17 cellular contexts compared by ENCODE assay signal in the genomic region with DNA sequence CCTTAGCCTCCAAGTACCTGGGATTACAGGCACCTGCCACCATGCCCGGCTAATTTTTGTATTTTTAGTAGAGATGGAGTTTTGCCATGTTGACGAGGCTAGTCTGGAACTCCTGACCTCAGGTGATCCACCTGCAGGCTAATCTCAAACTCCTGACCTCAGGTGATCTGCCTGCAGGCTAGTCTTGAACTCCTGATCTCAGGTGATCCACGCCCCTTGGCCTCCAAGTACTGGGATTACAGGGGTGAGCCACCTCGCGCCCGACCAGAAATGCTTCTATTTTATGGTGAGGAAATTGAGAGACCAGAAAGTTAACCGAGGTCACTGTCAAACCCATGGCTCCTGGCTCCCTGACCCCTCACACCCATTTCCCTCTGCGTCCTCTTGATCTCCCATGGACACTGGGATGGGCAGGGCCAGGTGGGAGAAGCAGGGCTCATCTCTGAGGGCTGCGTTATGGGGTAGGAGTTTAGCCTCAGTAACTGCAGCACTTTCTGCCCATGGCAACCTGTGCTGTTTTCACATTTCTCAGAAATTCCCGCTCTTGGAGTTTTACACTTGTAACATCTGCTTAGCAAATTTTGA.
DNase-seq lines count a peak whose midpoint lies in the region; ATAC-seq, FAIRE-seq and TF ChIP-seq lines count a peak whose summit lies in the region.
"Had no signal": no experiment of that assay in that cellular context is flagged by ENCODE, and none has a peak within 500 bp of the region (broad histone marks: within the 10 kb centered on the region; RNA-seq: fewer than 3 reads in every experiment).

No MANE protein-coding gene starts in this region.

- BruUV-seq in PC-3 (replicated peaks; lab: Mats Ljungman, UMichigan), result no TSS peak

- H2AFZ ChIP-seq in PC-3 (ENCODE audit: low read length), result no peak overlapping the region

- DNase-seq in PC-3 (no peak), chondrocyte (ENCODE audit: low spot score) (no peak), osteocyte (ENCODE audit: extremely low spot score, unreplicated experiment) (no peak), vagina (ENCODE audit: extremely low spot score in 2 of 2) (no peak), RCC 7860 (ENCODE audit: low spot score) (no peak)
- DNase-seq: AML-193, DMS 273 treated with DMSO at 0.1 percent for 48 hours, DND-41, KBM-7, NCI-H187, NCI-H2227 treated with DMSO at 0.1 percent for 48 hours, NCI-H510A treated with DMSO at 0.1 percent for 48 hours, NCI-H774 had no signal

- H3K4me3 Mint-ChIP-seq in chondrocyte (ENCODE audit: unreplicated experiment) (no peak overlapping the region), osteocyte (ENCODE audit: unreplicated experiment) (no peak overlapping the region)
- H3K4me3 Mint-ChIP-seq: CD14-positive monocyte had no signal

- H3K4me1 Mint-ChIP-seq in chondrocyte (ENCODE audit: low read depth) (peaks cover 21% of the 10 kb centered on the region), osteocyte (ENCODE audit: unreplicated experiment) (peaks cover 32% of the 10 kb centered on the region)
- H3K4me1 Mint-ChIP-seq: CD14-positive monocyte had no signal

- no peaks in the 10 kb centered on the region for H3K27me3 Mint-ChIP-seq in chondrocyte (ENCODE audit: low read depth)
- H3K27me3 Mint-ChIP-seq in osteocyte (ENCODE audit: unreplicated experiment), result no peaks in the 10 kb centered on the region

- H3K27ac ChIP-seq in PC-3 (ENCODE audit: low read length), result peak overlapping the region; percentile 30; the same call in 1 of the 2 replicates
- H3K27ac ChIP-seq in vagina, result peak overlapping the region; percentile 47
- H3K27ac ChIP-seq: SK-N-MC had no signal

- H3K79me2 ChIP-seq in PC-3 (ENCODE audit: low read length), result peaks cover 87% of the 10 kb centered on the region

- H3K36me3 Mint-ChIP-seq in chondrocyte (ENCODE audit: low read depth) (no peaks in the 10 kb centered on the region), osteocyte (ENCODE audit: unreplicated experiment) (no peaks in the 10 kb centered on the region)
- H3K36me3 Mint-ChIP-seq: CD14-positive monocyte had no signal

- H3K4me1 ChIP-seq in PC-3 (ENCODE audit: insufficient read depth, low read length) (peaks cover 48% of the 10 kb centered on the region), vagina (peaks cover 17% of the 10 kb centered on the region)

- no peaks in the 10 kb centered on the region for H3F3A ChIP-seq in PC-3 (ENCODE audit: low read length, unreplicated experiment)

- H3K9me3 ChIP-seq in PC-3 (ENCODE audit: low read length), result no peaks in the 10 kb centered on the region
- H3K9me3 ChIP-seq in vagina, result no peaks in the 10 kb centered on the region

- peak overlapping the region; percentile 16; the same call in 1 of the 2 replicates for H3K4me2 ChIP-seq in PC-3 (ENCODE audit: low read length)

- no peaks in the 10 kb centered on the region for H3K9me3 Mint-ChIP-seq in chondrocyte (ENCODE audit: low read depth)
- no peaks in the 10 kb centered on the region for H3K9me3 Mint-ChIP-seq in osteocyte (ENCODE audit: unreplicated experiment)

- H3K27ac Mint-ChIP-seq in chondrocyte (ENCODE audit: unreplicated experiment), result peak overlapping the region; percentile 68
- peak overlapping the region; percentile 85 for H3K27ac Mint-ChIP-seq in osteocyte (ENCODE audit: unreplicated experiment)
- H3K27ac Mint-ChIP-seq: CD14-positive monocyte had no signal

- CTCF ChIA-PET in PC-3 (lab: Charles Lee), result no interaction called here

- H3K9ac ChIP-seq in PC-3 (ENCODE audit: low read length), result no peak overlapping the region

- H3K27me3 ChIP-seq in PC-3 (ENCODE audit: low read length) (no peaks in the 10 kb centered on the region), vagina (no peaks in the 10 kb centered on the region)

- no peaks in the 10 kb centered on the region for H4K20me1 ChIP-seq in PC-3 (ENCODE audit: low read length)

- H3K4me3 ChIP-seq in PC-3 (ENCODE audit: low read length) (no peak overlapping the region), vagina (no peak overlapping the region)
- H3K4me3 ChIP-seq: SK-N-MC had no signal

- no peaks in the 10 kb centered on the region for H3K9me2 ChIP-seq in PC-3 (replicated peaks; ENCODE audit: low read length)

- intact Hi-C loops in PC-3 (cut with micrococcal nuclease), result no loop called here
- intact Hi-C loops in vagina (cut with DNase I), result no loop called here

- FAIRE-seq in RCC 7860 (lab: Jason Lieb, UNC), result no peak

- ATAC-seq in PC-3, result no peak
- no peak for ATAC-seq in GM18511 (IDR thresholded peaks at IDR 0.05; ENCODE audit: unreplicated experiment)
- no peak for ATAC-seq in GM19351 (IDR thresholded peaks at IDR 0.05; ENCODE audit: unreplicated experiment)

- no peak for TF ChIP-seq POLR2A in vagina (IDR thresholded peaks at IDR 0.05)

- POLR2A ChIA-PET in PC-3 (lab: Charles Lee; ENCODE audit: unreplicated experiment), result no interaction called here

- H3K36me3 ChIP-seq in PC-3 (ENCODE audit: low read depth, low read length), result no peaks in the 10 kb centered on the region
- H3K36me3 ChIP-seq in vagina, result no peaks in the 10 kb centered on the region

- no peak for TF ChIP-seq CTCF in PC-3 (conservative IDR thresholded peaks at IDR 0.05; ENCODE audit: low read depth, low read length)
- TF ChIP-seq CTCF in chondrocyte (IDR thresholded peaks at IDR 0.05), result no peak
- TF ChIP-seq CTCF in osteocyte (IDR thresholded peaks at IDR 0.05), result no peak
- no peak for TF ChIP-seq CTCF in vagina (IDR thresholded peaks at IDR 0.05)
